8 cellular contexts compared by ENCODE assay signal in genomic region chr1:61050541-61051454, GRCh38. TPM values are rescaled to one million over a fixed set of nuclear protein-coding genes. Genes with fewer than 3 reads are reported as not detected.
DNase-seq lines count a peak whose midpoint lies in the region; ATAC-seq and TF ChIP-seq lines count a peak whose summit lies in the region.

No MANE protein-coding gene starts in this region.

- H3K27ac ChIP-seq in SK-N-MC (no peak overlapping the region), upper lobe of left lung (peak overlapping the region; percentile 92 to 96 (median 95))

- ATAC-seq in GM21529 (IDR thresholded peaks at IDR 0.05; ENCODE audit: unreplicated experiment) (peak; percentile 11), mucosa of descending colon (peak; percentile 72), upper lobe of left lung (ENCODE audit: low FRiP score in 2 of 2) (peak in 1 of 2 donors; percentile 89), GM21360 (IDR thresholded peaks at IDR 0.05; ENCODE audit: unreplicated experiment) (no peak)

- TF ChIP-seq EP300 in upper lobe of left lung (IDR thresholded peaks at IDR 0.05), result no peak

- H3K9ac ChIP-seq in SK-N-MC (ENCODE audit: insufficient read length), result peak overlapping the region; percentile 87

- H3K4me3 ChIP-seq in BE2C (ENCODE audit: low read depth, low read length) (peak overlapping the region; percentile 66), SK-N-MC (peak overlapping the region; percentile 95), epithelial cell of esophagus (ENCODE audit: low read length) (peak overlapping the region; percentile 56), mucosa of descending colon (peak overlapping the region; percentile 61), upper lobe of left lung (peak overlapping the region; percentile 66 to 91 (median 80))

- H3K36me3 ChIP-seq in BE2C (no peaks in the 10 kb centered on the region), SK-N-MC (ENCODE audit: insufficient read depth, low read length) (no peaks in the 10 kb centered on the region), mucosa of descending colon (ENCODE audit: low read depth) (no peaks in the 10 kb centered on the region), upper lobe of left lung (no peaks in the 10 kb centered on the region)

- DNase-seq in BE2C (peak; percentile 27), SK-N-MC (ENCODE audit: low read depth, low spot score) (no peak), epithelial cell of esophagus (ENCODE audit: low read depth) (no peak), mucosa of descending colon (peak; percentile 61 to 74 (median 68)), upper lobe of left lung (peak; percentile 51 to 93), amniotic stem cell (lab: John Stamatoyannopoulos, UW) (no peak)

- no peaks in the 10 kb centered on the region for H3K9me3 ChIP-seq in BE2C
- no peaks in the 10 kb centered on the region for H3K9me3 ChIP-seq in SK-N-MC (ENCODE audit: low read depth, low read length)
- no peaks in the 10 kb centered on the region for H3K9me3 ChIP-seq in mucosa of descending colon
- no peaks in the 10 kb centered on the region for H3K9me3 ChIP-seq in upper lobe of left lung

- intact Hi-C loops in mucosa of descending colon (cut with DNase I, micrococcal nuclease), result loop anchor here (10.0 kb wide), 2 partner anchors 284 to 404 kb away; no protein-coding TSS in a partner anchor

- whole genome bisulfite sequencing in upper lobe of left lung, 2 donors, result 1 to 4% methylated on average over 16 to 52 of the region's 86 CpGs

- H3K27me3 ChIP-seq in BE2C (no peaks in the 10 kb centered on the region), upper lobe of left lung (no peaks in the 10 kb centered on the region)

- TF ChIP-seq POLR2A in upper lobe of left lung (IDR thresholded peaks at IDR 0.05), result peak in 1 of 4 donors; percentile 57

- H3K4me1 ChIP-seq in BE2C (0 out of 2 replicates have a peak, but pooled peaks cover under 1% of the 10 kb centered on the region), mucosa of descending colon (ENCODE audit: low read depth) (peaks cover 23% of the 10 kb centered on the region), upper lobe of left lung (peaks cover 32 to 55% (median 44%) of the 10 kb centered on the region in 4 donors)

- TF ChIP-seq CTCF in BE2C (IDR thresholded peaks at IDR 0.05; ENCODE audit: low read depth, low read length) (no peak), epithelial cell of esophagus (IDR thresholded peaks at IDR 0.05; ENCODE audit: insufficient read depth, low read depth, low read length, missing control alignments) (no peak), mucosa of descending colon (IDR thresholded peaks at IDR 0.05) (no peak), upper lobe of left lung (IDR thresholded peaks at IDR 0.05) (peak in 1 of 6 experiments; percentile 9)

RNA-seq across cellular contexts. Expression of gene NFIA, which starts 31.6 kb away (rescaled TPM):
- 6.0 TPM for polyA plus RNA-seq in BE2C (2012; ENCODE audit: insufficient read depth, insufficient read length, low read depth)
- total RNA-seq in mucosa of descending colon (100 to 1,000 TPM in 1 of 3 donors, 10 to 100 TPM in 2; 46.4 to 145 (median 51.1) TPM), upper lobe of left lung (10 to 100 TPM; 33.5 to 94.3 (median 44.9) TPM)

Comparison
In these comparisons a context has a peak if more than half of its experiments do, and no peak if none do; other contexts are left out.
1. DNase-seq: peak in BE2C (single experiment), mucosa of descending colon (3 of 3) and upper lobe of left lung (2 of 2); none in SK-N-MC (single experiment), epithelial cell of esophagus (single experiment) and amniotic stem cell (single experiment).
2. Peak in every context shown above with its lines, with median percentiles within 50 percentile points of each other: H3K4me3 ChIP-seq.